In genomic region chr5:56620903-56621680, GRCh38 we compare ENCODE assay signal across 28 cellular contexts.
A peak's percentile ranks its signal among the peaks of the same experiment; 100 is the strongest.
DNase-seq lines count a peak whose midpoint lies in the region; ATAC-seq, FAIRE-seq and TF ChIP-seq lines count a peak whose summit lies in the region.
"Had no signal": no experiment of that assay in that cellular context is flagged by ENCODE, and none has a peak within 500 bp of the region (broad histone marks: within the 10 kb centered on the region; RNA-seq: fewer than 3 reads in every experiment).

No MANE protein-coding gene starts in this region.

- no peak for ATAC-seq in GM18519 (IDR thresholded peaks at IDR 0.05; ENCODE audit: low FRiP score, unreplicated experiment)
- ATAC-seq: body of pancreas, HCT116, left cardiac atrium, WTC11 had no signal

- DNase-seq in MCF 10A (ENCODE audit: unreplicated experiment) = no peak
- DNase-seq in breast epithelium (ENCODE audit: low spot score in 2 of 2) = no peak
- peak; percentile 62 for DNase-seq in astrocyte (ENCODE audit: low read depth)
- DNase-seq in foreskin fibroblast = peak; percentile 18 to 45
- no peak for DNase-seq in Kasumi-1 (lab: John Stamatoyannopoulos, UW)
- DNase-seq in inferior parietal cortex (ENCODE audit: extremely low spot score) = no peak
- DNase-seq in NCI-H748 (lab: John Stamatoyannopoulos, UW; ENCODE audit: unreplicated experiment) = no peak
- DNase-seq: activated CD4-positive, alpha-beta T cell treated with anti-CD3 and anti-CD28 coated beads, Interleukin-2, amount 50 U/mL, for 4 hours; activated naive CD8-positive, alpha-beta T cell treated with anti-CD3 and anti-CD28 coated beads for 36 hours; BE2C; body of pancreas; colonic mucosa; DMS79 treated with DMSO at 0.1 percent for 48 hours; esophagus squamous epithelium; left cardiac atrium; mammary epithelial cell; NCI-H1436; NCI-H446 treated with DMSO at 0.1 percent for 48 hours; NK-92 treated with Interleukin-12 subunit alpha and Interleukin-12 subunit beta, amount 100 ng/mL, for 24 hours; PC-9; SHP77; substantia nigra; upper lobe of left lung had no signal

- intact Hi-C loops in MCF 10A (cut with micrococcal nuclease) = no loop called here
- intact Hi-C loops in breast epithelium (cut with DNase I; ENCODE audit: low total_unique reads) = no loop called here

- no TSS peak for BruUV-seq in MCF 10A (replicated peaks; lab: Mats Ljungman, UMichigan)

- H3K27ac Mint-ChIP-seq in MCF 10A (ENCODE audit: low read depth, unreplicated experiment) (peak overlapping the region; percentile 68), astrocyte (ENCODE audit: unreplicated experiment) (peak overlapping the region; percentile 53)
- H3K27ac Mint-ChIP-seq: activated naive CD8-positive, alpha-beta T cell treated with anti-CD3 and anti-CD28 coated beads for 36 hours; progenitor cell of endocrine pancreas; WTC11 had no signal

- H3K4me2 ChIP-seq in astrocyte (ENCODE audit: low read length) = no peak overlapping the region
- H3K4me2 ChIP-seq: PC-9 had no signal

- no peak overlapping the region for H3K9ac ChIP-seq in astrocyte (ENCODE audit: low read length)

- H2AFZ ChIP-seq in astrocyte (ENCODE audit: low read depth, low read length) = no peak overlapping the region
- H2AFZ ChIP-seq: PC-9 had no signal

- H3K27me3 ChIP-seq in breast epithelium (no peaks in the 10 kb centered on the region), astrocyte (ENCODE audit: insufficient read depth, low read length) (no peaks in the 10 kb centered on the region)
- H3K27me3 ChIP-seq: BE2C, body of pancreas, colonic mucosa, esophagus squamous epithelium, upper lobe of left lung had no signal

- TF ChIP-seq CTCF in MCF 10A (IDR thresholded peaks at IDR 0.05; ENCODE audit: unreplicated experiment) (no peak), breast epithelium (IDR thresholded peaks at IDR 0.05) (no peak), astrocyte (IDR thresholded peaks at IDR 0.05; ENCODE audit: insufficient read depth, low read depth, low read length) (no peak), foreskin fibroblast (IDR thresholded peaks at IDR 0.05; ENCODE audit: low read depth, low read length) (no peak)

- H3K27me3 Mint-ChIP-seq in MCF 10A (ENCODE audit: insufficient read depth, unreplicated experiment) = no peaks in the 10 kb centered on the region
- no peaks in the 10 kb centered on the region for H3K27me3 Mint-ChIP-seq in astrocyte (ENCODE audit: low read depth, unreplicated experiment)
- H3K27me3 Mint-ChIP-seq: activated naive CD8-positive, alpha-beta T cell treated with anti-CD3 and anti-CD28 coated beads for 36 hours; progenitor cell of endocrine pancreas had no signal

- H4K20me1 ChIP-seq in astrocyte (ENCODE audit: insufficient read depth, low read length) = no peaks in the 10 kb centered on the region

- H3K27ac ChIP-seq in breast epithelium (no peak overlapping the region), astrocyte (ENCODE audit: low read depth, low read length) (peak overlapping the region; percentile 36)
- H3K27ac ChIP-seq: body of pancreas, colonic mucosa, esophagus squamous epithelium, PC-9, skin epidermis, upper lobe of left lung had no signal

- no peak overlapping the region for H3K4me3 Mint-ChIP-seq in MCF 10A (ENCODE audit: unreplicated experiment)
- H3K4me3 Mint-ChIP-seq in astrocyte (ENCODE audit: unreplicated experiment) = no peak overlapping the region
- H3K4me3 Mint-ChIP-seq: activated naive CD8-positive, alpha-beta T cell treated with anti-CD3 and anti-CD28 coated beads for 36 hours; WTC11 had no signal

- H3K4me1 ChIP-seq in breast epithelium (no peaks in the 10 kb centered on the region), astrocyte (ENCODE audit: insufficient read depth, low read length) (peaks cover 13% of the 10 kb centered on the region)
- H3K4me1 ChIP-seq: BE2C, body of pancreas, colonic mucosa had no signal

- H3K4me1 Mint-ChIP-seq in MCF 10A (ENCODE audit: insufficient read depth, unreplicated experiment) = peaks cover 29% of the 10 kb centered on the region
- peaks cover 17% of the 10 kb centered on the region for H3K4me1 Mint-ChIP-seq in astrocyte (ENCODE audit: low read depth, unreplicated experiment)

- H3K79me2 ChIP-seq in astrocyte (ENCODE audit: insufficient read depth, low read length) = no peaks in the 10 kb centered on the region

- H3K4me3 ChIP-seq in breast epithelium (no peak overlapping the region), astrocyte (ENCODE audit: insufficient read depth, low read depth, low read length) (no peak overlapping the region), foreskin fibroblast (ENCODE audit: low read depth in 1 of 2, low read length in 2 of 2) (no peak overlapping the region)
- H3K4me3 ChIP-seq: body of pancreas, colonic mucosa, esophagus squamous epithelium, PC-9, skin epidermis, upper lobe of left lung had no signal

- CTCF ChIA-PET in MCF 10A (lab: Yijun Ruan, JAX) = interaction anchor here (0.6 to 1.1 kb wide), 2 partner anchors 13 to 151 kb away, joined by 3 to 4 read pairs; no protein-coding TSS in a partner anchor

- H3K36me3 Mint-ChIP-seq in MCF 10A (ENCODE audit: insufficient read depth, unreplicated experiment) (no peaks in the 10 kb centered on the region), astrocyte (ENCODE audit: low read depth, unreplicated experiment) (peaks cover 4% of the 10 kb centered on the region)

- no peaks in the 10 kb centered on the region for H3K36me3 ChIP-seq in breast epithelium
- H3K36me3 ChIP-seq in astrocyte (ENCODE audit: insufficient read depth, low read length) = no peaks in the 10 kb centered on the region
- H3K36me3 ChIP-seq: BE2C, colonic mucosa, esophagus squamous epithelium, upper lobe of left lung had no signal

- H3K9me3 Mint-ChIP-seq in MCF 10A (ENCODE audit: unreplicated experiment) = peaks cover 24% of the 10 kb centered on the region
- peaks cover 11% of the 10 kb centered on the region for H3K9me3 Mint-ChIP-seq in astrocyte (ENCODE audit: unreplicated experiment)

- peak; percentile 84 for FAIRE-seq in astrocyte (lab: Jason Lieb, UNC)

- POLR2A ChIA-PET in MCF 10A (lab: Yijun Ruan, JAX) = interaction anchor here (0.6 to 1.5 kb wide), 2 partner anchors 10 to 235 kb away, joined by 3 to 4 read pairs; no protein-coding TSS in a partner anchor

- no peak for TF ChIP-seq POLR2A in breast epithelium (IDR thresholded peaks at IDR 0.05)

- H3K9me3 ChIP-seq in breast epithelium (peaks cover 6 to 12% of the 10 kb centered on the region in 2 donors), astrocyte (ENCODE audit: insufficient read depth, low read depth, low read length) (peaks cover 9% of the 10 kb centered on the region)
- H3K9me3 ChIP-seq: BE2C, body of pancreas, colonic mucosa had no signal

Comparison
In these comparisons a context has a peak if more than half of its experiments do, and no peak if none do; other contexts are left out.
1. DNase-seq: peak in astrocyte (single experiment) and foreskin fibroblast (2 of 2); none in MCF 10A (single experiment), breast epithelium (0 of 2), Kasumi-1 (0 of 2), inferior parietal cortex (single experiment) and NCI-H748 (single experiment).